In the genomic region with DNA sequence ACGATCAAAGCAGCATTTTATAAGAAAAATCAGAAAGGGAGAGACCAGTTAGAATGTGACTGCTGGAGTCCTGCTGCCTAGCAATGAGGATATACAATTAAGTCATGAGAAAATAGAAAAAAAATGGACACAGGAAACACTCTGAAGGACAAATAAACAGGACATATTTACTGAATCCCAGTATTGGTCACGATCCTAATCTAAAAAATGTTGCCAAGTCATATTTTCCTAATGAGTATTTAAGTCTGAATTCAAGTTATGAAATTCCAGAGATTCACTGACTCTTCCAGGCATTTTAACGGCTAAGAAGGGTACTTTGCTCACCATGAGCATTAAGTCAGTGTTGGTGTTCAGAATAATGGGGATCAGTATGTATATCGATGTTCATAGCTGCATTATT, we compare ENCODE assay signal across 1 cellular context.
TF ChIP-seq lines count a peak whose summit lies in the region.

No MANE protein-coding gene starts in this region.

TF ChIP-seq in HepG2, 621 proteins besides CTCF, POLR2A, EP300 and RAD21 (continued from another document):
- TF ChIP-seq, protein P1, sequence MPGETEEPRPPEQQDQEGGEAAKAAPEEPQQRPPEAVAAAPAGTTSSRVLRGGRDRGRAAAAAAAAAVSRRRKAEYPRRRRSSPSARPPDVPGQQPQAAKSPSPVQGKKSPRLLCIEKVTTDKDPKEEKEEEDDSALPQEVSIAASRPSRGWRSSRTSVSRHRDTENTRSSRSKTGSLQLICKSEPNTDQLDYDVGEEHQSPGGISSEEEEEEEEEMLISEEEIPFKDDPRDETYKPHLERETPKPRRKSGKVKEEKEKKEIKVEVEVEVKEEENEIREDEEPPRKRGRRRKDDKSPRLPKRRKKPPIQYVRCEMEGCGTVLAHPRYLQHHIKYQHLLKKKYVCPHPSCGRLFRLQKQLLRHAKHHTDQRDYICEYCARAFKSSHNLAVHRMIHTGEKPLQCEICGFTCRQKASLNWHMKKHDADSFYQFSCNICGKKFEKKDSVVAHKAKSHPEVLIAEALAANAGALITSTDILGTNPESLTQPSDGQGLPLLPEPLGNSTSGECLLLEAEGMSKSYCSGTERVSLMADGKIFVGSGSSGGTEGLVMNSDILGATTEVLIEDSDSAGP (CRISPR knock-in tag; IDR thresholded peaks at IDR 0.05; ENCODE audit: borderline replicate concordance), result no peak
- TF ChIP-seq ATF7 (IDR thresholded peaks at IDR 0.05), result no peak
- no peak for TF ChIP-seq ATF7 (CRISPR knock-in tag; IDR thresholded peaks at IDR 0.05)
- TF ChIP-seq, protein P2, sequence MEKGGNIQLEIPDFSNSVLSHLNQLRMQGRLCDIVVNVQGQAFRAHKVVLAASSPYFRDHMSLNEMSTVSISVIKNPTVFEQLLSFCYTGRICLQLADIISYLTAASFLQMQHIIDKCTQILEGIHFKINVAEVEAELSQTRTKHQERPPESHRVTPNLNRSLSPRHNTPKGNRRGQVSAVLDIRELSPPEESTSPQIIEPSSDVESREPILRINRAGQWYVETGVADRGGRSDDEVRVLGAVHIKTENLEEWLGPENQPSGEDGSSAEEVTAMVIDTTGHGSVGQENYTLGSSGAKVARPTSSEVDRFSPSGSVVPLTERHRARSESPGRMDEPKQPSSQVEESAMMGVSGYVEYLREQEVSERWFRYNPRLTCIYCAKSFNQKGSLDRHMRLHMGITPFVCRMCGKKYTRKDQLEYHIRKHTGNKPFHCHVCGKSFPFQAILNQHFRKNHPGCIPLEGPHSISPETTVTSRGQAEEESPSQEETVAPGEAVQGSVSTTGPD (CRISPR knock-in tag; IDR thresholded peaks at IDR 0.05), result no peak
- TF ChIP-seq JUND (CRISPR knock-in tag; IDR thresholded peaks at IDR 0.05), result no peak
- TF ChIP-seq, protein P3, sequence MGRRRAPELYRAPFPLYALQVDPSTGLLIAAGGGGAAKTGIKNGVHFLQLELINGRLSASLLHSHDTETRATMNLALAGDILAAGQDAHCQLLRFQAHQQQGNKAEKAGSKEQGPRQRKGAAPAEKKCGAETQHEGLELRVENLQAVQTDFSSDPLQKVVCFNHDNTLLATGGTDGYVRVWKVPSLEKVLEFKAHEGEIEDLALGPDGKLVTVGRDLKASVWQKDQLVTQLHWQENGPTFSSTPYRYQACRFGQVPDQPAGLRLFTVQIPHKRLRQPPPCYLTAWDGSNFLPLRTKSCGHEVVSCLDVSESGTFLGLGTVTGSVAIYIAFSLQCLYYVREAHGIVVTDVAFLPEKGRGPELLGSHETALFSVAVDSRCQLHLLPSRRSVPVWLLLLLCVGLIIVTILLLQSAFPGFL (CRISPR knock-in tag; IDR thresholded peaks at IDR 0.05), result no peak
- TF ChIP-seq NFE2 (CRISPR knock-in tag; IDR thresholded peaks at IDR 0.05), result no peak
- TF ChIP-seq, protein P4, sequence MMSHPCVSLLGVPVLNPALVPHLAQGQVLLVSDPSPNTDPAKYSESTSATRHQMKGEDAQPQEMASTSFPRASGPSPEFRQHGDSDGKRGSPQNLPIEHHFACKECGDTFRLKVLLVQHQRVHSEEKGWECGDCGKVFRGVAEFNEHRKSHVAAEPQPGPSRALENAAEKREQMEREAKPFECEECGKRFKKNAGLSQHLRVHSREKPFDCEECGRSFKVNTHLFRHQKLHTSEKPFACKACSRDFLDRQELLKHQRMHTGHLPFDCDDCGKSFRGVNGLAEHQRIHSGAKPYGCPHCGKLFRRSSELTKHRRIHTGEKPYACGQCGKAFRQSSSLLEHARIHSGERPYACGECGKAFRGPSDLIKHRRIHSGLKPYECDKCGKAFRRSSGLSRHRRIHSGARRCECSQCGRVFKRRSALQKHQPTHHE (CRISPR knock-in tag; IDR thresholded peaks at IDR 0.05; ENCODE audit: borderline replicate concordance), result no peak
- no peak for TF ChIP-seq HNF4A (CRISPR knock-in tag; IDR thresholded peaks at IDR 0.05)
- TF ChIP-seq, protein P5, sequence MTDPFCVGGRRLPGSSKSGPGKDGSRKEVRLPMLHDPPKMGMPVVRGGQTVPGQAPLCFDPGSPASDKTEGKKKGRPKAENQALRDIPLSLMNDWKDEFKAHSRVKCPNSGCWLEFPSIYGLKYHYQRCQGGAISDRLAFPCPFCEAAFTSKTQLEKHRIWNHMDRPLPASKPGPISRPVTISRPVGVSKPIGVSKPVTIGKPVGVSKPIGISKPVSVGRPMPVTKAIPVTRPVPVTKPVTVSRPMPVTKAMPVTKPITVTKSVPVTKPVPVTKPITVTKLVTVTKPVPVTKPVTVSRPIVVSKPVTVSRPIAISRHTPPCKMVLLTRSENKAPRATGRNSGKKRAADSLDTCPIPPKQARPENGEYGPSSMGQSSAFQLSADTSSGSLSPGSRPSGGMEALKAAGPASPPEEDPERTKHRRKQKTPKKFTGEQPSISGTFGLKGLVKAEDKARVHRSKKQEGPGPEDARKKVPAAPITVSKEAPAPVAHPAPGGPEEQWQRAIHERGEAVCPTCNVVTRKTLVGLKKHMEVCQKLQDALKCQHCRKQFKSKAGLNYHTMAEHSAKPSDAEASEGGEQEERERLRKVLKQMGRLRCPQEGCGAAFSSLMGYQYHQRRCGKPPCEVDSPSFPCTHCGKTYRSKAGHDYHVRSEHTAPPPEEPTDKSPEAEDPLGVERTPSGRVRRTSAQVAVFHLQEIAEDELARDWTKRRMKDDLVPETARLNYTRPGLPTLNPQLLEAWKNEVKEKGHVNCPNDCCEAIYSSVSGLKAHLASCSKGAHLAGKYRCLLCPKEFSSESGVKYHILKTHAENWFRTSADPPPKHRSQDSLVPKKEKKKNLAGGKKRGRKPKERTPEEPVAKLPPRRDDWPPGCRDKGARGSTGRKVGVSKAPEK (CRISPR knock-in tag; IDR thresholded peaks at IDR 0.05; ENCODE audit: borderline replicate concordance), result no peak
